Comparison of ENCODE assay signal across 1 cellular context in the genomic region with DNA sequence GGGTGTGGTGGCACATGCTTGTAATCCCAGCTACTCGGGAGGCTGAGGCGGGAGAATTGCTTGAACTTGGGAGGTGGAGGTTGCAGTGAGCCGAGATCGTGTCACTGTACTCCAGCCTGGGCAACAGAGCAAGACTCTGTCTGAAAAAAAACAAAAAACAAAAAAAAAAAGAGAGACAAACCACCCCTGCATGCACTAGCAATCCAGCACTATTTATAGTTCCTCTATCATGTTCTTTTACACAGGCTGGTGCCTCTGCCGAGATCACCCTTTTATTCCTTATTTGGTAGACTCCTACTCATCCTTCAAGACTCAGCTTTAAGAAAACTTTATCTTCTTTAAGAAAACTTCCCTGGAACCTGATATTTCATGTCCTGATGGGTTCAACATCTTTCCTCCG. TPM values are rescaled to one million over a fixed set of nuclear protein-coding genes. Genes with fewer than 3 reads are reported as not detected.
"Had no signal": no experiment of that assay in that cellular context is flagged by ENCODE, and none has a peak within 500 bp of the region (broad histone marks: within the 10 kb centered on the region; RNA-seq: fewer than 3 reads in every experiment).

No MANE protein-coding gene starts in this region.

RNA-seq across cellular contexts. Expression of a gene that starts 10.8 kb away (rescaled TPM):
- total RNA-seq: natural killer cell treated with Interleukin-12 subunit alpha and Interleukin-12 subunit beta and Interleukin-15 and Interleukin-18, amount 100 ng/mL, for 72 hours had no signal
